ENCODE assay signal across 8 cellular contexts in genomic region chr16:709651-710499, GRCh38. TPM values are rescaled to one million over a fixed set of nuclear protein-coding genes. Genes with fewer than 3 reads are reported as not detected.
DNase-seq lines count a peak whose midpoint lies in the region; ATAC-seq lines count a peak whose summit lies in the region.

No MANE protein-coding gene starts in this region.

- intact Hi-C loops in left cardiac atrium (cut with DNase I), result loop anchor here in 1 of 2 donors (5.0 to 10.0 kb wide), 2 partner anchors 77 to 345 kb away; partner anchors contain the start of genes CHTF18 and RPUSD1

- H3K9me3 ChIP-seq in MG63, result no peaks in the 10 kb centered on the region
- H3K9me3 ChIP-seq in iPS-18a (ENCODE audit: control insufficient read depth, low read depth, low read length), result no peaks in the 10 kb centered on the region

- no peaks in the 10 kb centered on the region for H3K4me1 ChIP-seq in iPS-18a (ENCODE audit: control insufficient read depth, low read depth, low read length)

- H3K27me3 ChIP-seq in MG63 (peaks cover 53% of the 10 kb centered on the region), iPS-18a (ENCODE audit: control insufficient read depth, insufficient read depth, low read length) (peaks cover 71% of the 10 kb centered on the region)

- DNase-seq in C1 segment of cervical spinal cord (lab: John Stamatoyannopoulos, UW) (peak in 12 of 14 donors; percentile 21 to 93 (median 60)), MG63 (peak; percentile 63), SK-N-DZ (ENCODE audit: low spot score) (peak; percentile 93), LoVo (ENCODE audit: low spot score) (no peak), left cardiac atrium (no peak)

- H3K36me3 ChIP-seq in MG63 (no peaks in the 10 kb centered on the region), iPS-18a (ENCODE audit: control insufficient read depth, low read depth, low read length) (no peaks in the 10 kb centered on the region)

- ATAC-seq in GM21619 (IDR thresholded peaks at IDR 0.05; ENCODE audit: unreplicated experiment) (no peak), HG02623 (IDR thresholded peaks at IDR 0.05; ENCODE audit: unreplicated experiment) (no peak), left cardiac atrium (no peak)

- no peak overlapping the region for H3K27ac ChIP-seq in iPS-18a (ENCODE audit: low read length)

- no peak overlapping the region for H3K4me3 ChIP-seq in MG63
- no peak overlapping the region for H3K4me3 ChIP-seq in iPS-18a (ENCODE audit: low read length)

- peak overlapping the region; percentile 7 for H3K9ac ChIP-seq in iPS-18a (ENCODE audit: low read length)

RNA-seq across cellular contexts. Expression of gene FBXL16, which starts 4.3 kb away (rescaled TPM):
- 0.16 and 0.67 TPM in 2 replicates for total RNA-seq in MG63 (2014; rRNA removed; shearing (Covaris generic); ENCODE audit: low replicate concordance)
- polyA plus RNA-seq in SK-N-DZ (2014; cell fraction: cytosol; rRNA removed), result 48.6 and 49.0 TPM in 2 replicates
- polyA plus RNA-seq in SK-N-DZ (2014; cell fraction: nucleus; rRNA removed), result 29.0 and 41.7 TPM in 2 replicates
- total RNA-seq in left cardiac atrium, result 1 to 10 TPM in 1 of 2 donors, under 1 TPM in 1; 0.32 to 1.0 TPM

RNA-seq across cellular contexts. Expression of gene METRN, which starts 5.0 kb away (rescaled TPM):
- total RNA-seq in MG63 (2014; rRNA removed; shearing (Covaris generic); ENCODE audit: low replicate concordance), result 33.7 and 71.7 TPM in 2 replicates
- 70.7 and 104 TPM in 2 replicates for polyA plus RNA-seq in SK-N-DZ (2014; cell fraction: cytosol; rRNA removed)
- 112 and 161 TPM in 2 replicates for polyA plus RNA-seq in SK-N-DZ (2014; cell fraction: nucleus; rRNA removed)
- total RNA-seq in left cardiac atrium, result 10 to 100 TPM; 53.7 to 56.8 TPM

RNA-seq across cellular contexts. Expression of gene ANTKMT, which starts 11.1 kb away (rescaled TPM):
- total RNA-seq in MG63 (2014; rRNA removed; shearing (Covaris generic); ENCODE audit: low replicate concordance), result 27.0 and 44.0 TPM in 2 replicates
- 59.0 and 63.1 TPM in 2 replicates for polyA plus RNA-seq in SK-N-DZ (2014; cell fraction: cytosol; rRNA removed)
- 199 and 307 TPM in 2 replicates for polyA plus RNA-seq in SK-N-DZ (2014; cell fraction: nucleus; rRNA removed)
- total RNA-seq in left cardiac atrium, result 10 to 100 TPM; 32.5 to 36.8 TPM

RNA-seq across cellular contexts. Expression of gene CCDC78, which starts 16.4 kb away (rescaled TPM):
- total RNA-seq in MG63 (2014; rRNA removed; shearing (Covaris generic); ENCODE audit: low replicate concordance), result 0.59 and 4.9 TPM in 2 replicates
- polyA plus RNA-seq in SK-N-DZ (2014; cell fraction: cytosol; rRNA removed), result 2.7 and 7.0 TPM in 2 replicates
- 129 and 132 TPM in 2 replicates for polyA plus RNA-seq in SK-N-DZ (2014; cell fraction: nucleus; rRNA removed)
- total RNA-seq in left cardiac atrium, result under 1 TPM; 0.50 to 0.56 TPM

RNA-seq across cellular contexts. Expression of gene HAGHL, which starts 17.0 kb away (rescaled TPM):
- total RNA-seq in MG63 (2014; rRNA removed; shearing (Covaris generic); ENCODE audit: low replicate concordance), result 9.4 and 13.3 TPM in 2 replicates
- 22.6 and 23.4 TPM in 2 replicates for polyA plus RNA-seq in SK-N-DZ (2014; cell fraction: cytosol; rRNA removed)
- polyA plus RNA-seq in SK-N-DZ (2014; cell fraction: nucleus; rRNA removed), result 184 and 185 TPM in 2 replicates
- total RNA-seq in left cardiac atrium, result 10 to 100 TPM; 12.0 to 15.8 TPM

Comparison
In these comparisons a context has a peak if more than half of its experiments do, and no peak if none do; other contexts are left out.
1. DNase-seq: peak in C1 segment of cervical spinal cord (12 of 14), MG63 (single experiment) and SK-N-DZ (single experiment); none in LoVo (single experiment) and left cardiac atrium (single experiment).